In the genomic region with DNA sequence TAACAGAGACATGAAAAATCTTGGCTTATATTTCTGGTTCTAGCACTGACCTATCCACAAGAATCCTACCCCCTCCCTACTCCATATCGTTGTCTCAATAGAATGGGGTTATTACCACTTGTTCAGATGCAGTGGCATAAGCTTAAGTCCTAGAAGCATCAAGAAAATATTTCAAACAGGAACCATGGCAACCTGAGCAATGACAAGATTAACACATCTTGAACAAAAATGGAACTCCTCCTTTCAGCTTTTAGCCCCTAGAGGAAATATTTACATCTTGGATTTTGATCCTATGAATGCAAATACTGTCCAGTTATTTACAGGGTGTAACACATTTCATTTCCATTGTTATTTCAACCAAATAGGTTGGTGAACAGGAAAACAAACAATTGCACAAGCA, we compare ENCODE assay signal across 1 cellular context.
TF ChIP-seq lines count a peak whose summit lies in the region.

No MANE protein-coding gene starts in this region.

TF ChIP-seq in K562, 482 proteins besides CTCF, POLR2A, EP300 and RAD21:
- TF ChIP-seq RFX1 (IDR thresholded peaks at IDR 0.05) = peak; percentile 24
- TF ChIP-seq SMAD2 (IDR thresholded peaks at IDR 0.05; ENCODE audit: low read depth, low read length) = no peak
- no peak for TF ChIP-seq BRCA1 (IDR thresholded peaks at IDR 0.05)
- no peak for TF ChIP-seq BRCA1 (CRISPR knock-in tag; IDR thresholded peaks at IDR 0.05)
